ENCODE assay signal across 9 cellular contexts in genomic region chr1:42529724-42530161, GRCh38.
DNase-seq lines count a peak whose midpoint lies in the region; ATAC-seq and TF ChIP-seq lines count a peak whose summit lies in the region.
"Had no signal": no experiment of that assay in that cellular context is flagged by ENCODE, and none has a peak within 500 bp of the region (broad histone marks: within the 10 kb centered on the region; RNA-seq: fewer than 3 reads in every experiment).

No MANE protein-coding gene starts in this region.

- POLR2A ChIA-PET in activated CD8-positive, alpha-beta T cell treated with anti-CD3 and anti-CD28 coated beads, Interleukin-2, amount 10 ng/mL, durations not matched to agents 7 days and 5 days (lab: Charles Lee): no interaction called here

- H3K27me3 Mint-ChIP-seq in activated CD8-positive, alpha-beta T cell treated with anti-CD3 and anti-CD28 coated beads, Interleukin-2, amount 10 ng/mL, durations not matched to agents 7 days and 5 days (ENCODE audit: low read depth): peaks cover 4% of the 10 kb centered on the region
- peaks cover 20% of the 10 kb centered on the region for H3K27me3 Mint-ChIP-seq in osteocyte (ENCODE audit: unreplicated experiment)

- peak overlapping the region; percentile 67 for H3K27ac Mint-ChIP-seq in activated CD8-positive, alpha-beta T cell treated with anti-CD3 and anti-CD28 coated beads, Interleukin-2, amount 10 ng/mL, durations not matched to agents 7 days and 5 days
- no peak overlapping the region for H3K27ac Mint-ChIP-seq in osteocyte (ENCODE audit: unreplicated experiment)

- H3K4me3 Mint-ChIP-seq in activated CD8-positive, alpha-beta T cell treated with anti-CD3 and anti-CD28 coated beads, Interleukin-2, amount 10 ng/mL, durations not matched to agents 7 days and 5 days: peak overlapping the region; percentile 67
- H3K4me3 Mint-ChIP-seq in osteocyte (ENCODE audit: unreplicated experiment): no peak overlapping the region

- peaks cover 13% of the 10 kb centered on the region; the same call in 1 of the 2 replicates for H3K27me3 ChIP-seq in ACC112 (ENCODE audit: insufficient read depth, low read length)
- no peaks in the 10 kb centered on the region for H3K27me3 ChIP-seq in kidney epithelial cell (ENCODE audit: control insufficient read depth, insufficient read depth, low read length)

- no peaks in the 10 kb centered on the region for H3K79me2 ChIP-seq in ACC112 (ENCODE audit: control insufficient read depth, insufficient read depth, low read length, unreplicated experiment)

- no peaks in the 10 kb centered on the region for H3K36me3 ChIP-seq in ACC112 (ENCODE audit: insufficient read depth, low read length)
- no peaks in the 10 kb centered on the region for H3K36me3 ChIP-seq in kidney epithelial cell (ENCODE audit: control insufficient read depth, insufficient read depth, low read length)

- CTCF ChIA-PET in activated CD8-positive, alpha-beta T cell treated with anti-CD3 and anti-CD28 coated beads, Interleukin-2, amount 10 ng/mL, durations not matched to agents 7 days and 5 days (lab: Charles Lee): no interaction called here

- H3K27ac ChIP-seq in ACC112 (ENCODE audit: low read depth, low read length): peak overlapping the region; percentile 29; the same call in 1 of the 2 replicates

- H3K4me1 Mint-ChIP-seq in activated CD8-positive, alpha-beta T cell treated with anti-CD3 and anti-CD28 coated beads, Interleukin-2, amount 10 ng/mL, durations not matched to agents 7 days and 5 days (ENCODE audit: low read depth): peaks cover 25% of the 10 kb centered on the region
- H3K4me1 Mint-ChIP-seq in osteocyte (ENCODE audit: unreplicated experiment): no peaks in the 10 kb centered on the region

- peak; percentile 58 for DNase-seq in HCEC 1CT
- DNase-seq in activated CD8-positive, alpha-beta T cell treated with anti-CD3 and anti-CD28 coated beads, Interleukin-2, amount 10 ng/mL, durations not matched to agents 7 days and 5 days: peak; percentile 22
- peak; percentile 74 for DNase-seq in kidney epithelial cell (ENCODE audit: low read depth)
- DNase-seq in NCI-H345 treated with DMSO at 0.1 percent for 48 hours (lab: John Stamatoyannopoulos, UW; ENCODE audit: unreplicated experiment): no peak
- no peak for DNase-seq in osteocyte (ENCODE audit: extremely low spot score, unreplicated experiment)
- DNase-seq: head of caudate nucleus had no signal

- no peak overlapping the region for H3K4me3 ChIP-seq in ACC112 (ENCODE audit: low read depth, low read length)
- H3K4me3 ChIP-seq in kidney epithelial cell (ENCODE audit: low read depth, low read length): no peak overlapping the region

- ATAC-seq in activated CD8-positive, alpha-beta T cell treated with anti-CD3 and anti-CD28 coated beads, Interleukin-2, amount 10 ng/mL, durations not matched to agents 7 days and 5 days: peak; percentile 70
- ATAC-seq in HG03135 (IDR thresholded peaks at IDR 0.05; ENCODE audit: unreplicated experiment) (no peak), HG02884 (IDR thresholded peaks at IDR 0.05; ENCODE audit: unreplicated experiment) (no peak)

- peaks cover 11% of the 10 kb centered on the region for H3K36me3 Mint-ChIP-seq in activated CD8-positive, alpha-beta T cell treated with anti-CD3 and anti-CD28 coated beads, Interleukin-2, amount 10 ng/mL, durations not matched to agents 7 days and 5 days (ENCODE audit: low read depth)
- no peaks in the 10 kb centered on the region for H3K36me3 Mint-ChIP-seq in osteocyte (ENCODE audit: unreplicated experiment)

- TF ChIP-seq CTCF in kidney epithelial cell (IDR thresholded peaks at IDR 0.05; ENCODE audit: insufficient read depth, low read length, poor library complexity, severe bottlenecking): no peak
- TF ChIP-seq CTCF in osteocyte (IDR thresholded peaks at IDR 0.05): no peak

- no peak overlapping the region for H2AFZ ChIP-seq in ACC112 (ENCODE audit: low read length, unreplicated experiment)

- no peaks in the 10 kb centered on the region for H3K9me3 Mint-ChIP-seq in activated CD8-positive, alpha-beta T cell treated with anti-CD3 and anti-CD28 coated beads, Interleukin-2, amount 10 ng/mL, durations not matched to agents 7 days and 5 days (ENCODE audit: insufficient read depth)
- H3K9me3 Mint-ChIP-seq in osteocyte (ENCODE audit: unreplicated experiment): no peaks in the 10 kb centered on the region

- peaks cover 5% of the 10 kb centered on the region for H3K4me1 ChIP-seq in ACC112 (ENCODE audit: control insufficient read depth, insufficient read depth, low read length, unreplicated experiment)

Comparison
In these comparisons a context has a peak if more than half of its experiments do, and no peak if none do; other contexts are left out.
1. DNase-seq: peak in HCEC 1CT (single experiment), activated CD8-positive, alpha-beta T cell treated with anti-CD3 and anti-CD28 coated beads, Interleukin-2, amount 10 ng/mL, durations not matched to agents 7 days and 5 days (single experiment) and kidney epithelial cell (single experiment); none in NCI-H345 treated with DMSO at 0.1 percent for 48 hours (single experiment) and osteocyte (single experiment).